6 cellular contexts compared by ENCODE assay signal in the genomic region with DNA sequence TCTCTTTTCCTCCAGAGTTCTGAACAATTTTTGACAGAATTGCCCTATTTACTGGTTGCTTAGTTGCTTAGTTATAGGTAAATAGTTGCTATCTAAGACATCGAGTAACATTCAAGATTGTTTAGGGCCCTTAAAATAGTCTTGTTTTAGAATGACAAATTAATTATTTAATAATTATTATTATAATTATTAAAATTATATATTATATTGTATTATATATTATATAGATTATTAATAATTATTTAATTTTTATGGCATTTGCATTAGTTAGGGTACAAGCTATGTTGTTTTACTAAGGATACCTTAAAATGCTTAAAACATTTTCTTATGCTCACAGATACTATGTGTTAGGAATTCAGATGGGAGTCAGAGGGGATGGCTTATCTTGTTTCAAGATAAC. TPM values are rescaled to one million over a fixed set of nuclear protein-coding genes. Genes with fewer than 3 reads are reported as not detected.
"Had no signal": no experiment of that assay in that cellular context is flagged by ENCODE, and none has a peak within 500 bp of the region (broad histone marks: within the 10 kb centered on the region; RNA-seq: fewer than 3 reads in every experiment).

No MANE protein-coding gene starts in this region.

- ATAC-seq: HepG2 had no signal

- FAIRE-seq: HepG2, HTR-8/SVneo had no signal

- H3K4me3 Mint-ChIP-seq: IgD-negative memory B cell had no signal

- H3K27me3 Mint-ChIP-seq: IgD-negative memory B cell had no signal

- H3K4me1 Mint-ChIP-seq: IgD-negative memory B cell had no signal

- DNase-seq: IMR-90, KBM-7 had no signal

- H3K27ac ChIP-seq: HL-60 had no signal

- H3K27ac Mint-ChIP-seq: IgD-negative memory B cell had no signal

RNA-seq across cellular contexts. Expression of a gene that starts 59.2 kb away (rescaled TPM):
- total RNA-seq: HepG2 had no signal
- polyA plus RNA-seq: HepG2, IgD-negative memory B cell, IMR-90 had no signal
